ENCODE assay signal across 17 cellular contexts in the genomic region with DNA sequence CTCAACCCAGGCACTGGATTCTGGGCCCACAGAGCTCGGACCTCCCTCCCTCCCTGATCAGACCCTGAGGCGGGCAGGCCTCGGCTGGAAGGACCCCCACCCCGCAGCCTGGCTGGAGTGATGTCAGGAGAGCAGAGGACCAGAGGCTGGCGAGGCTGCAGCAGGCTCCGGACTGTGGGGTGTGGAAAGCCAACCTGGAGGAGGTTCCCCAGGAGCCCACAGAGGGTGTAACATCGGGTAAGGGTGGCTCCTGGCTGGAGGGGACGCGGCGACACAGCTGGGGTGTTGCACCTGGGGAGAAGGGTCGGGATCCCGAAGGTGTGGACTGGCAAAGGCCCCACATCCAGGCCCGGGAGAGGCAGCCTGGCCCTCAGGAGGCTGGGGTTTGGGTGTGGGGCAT.
"Had no signal": no experiment of that assay in that cellular context is flagged by ENCODE, and none has a peak within 500 bp of the region (broad histone marks: within the 10 kb centered on the region; RNA-seq: fewer than 3 reads in every experiment).

No MANE protein-coding gene starts in this region.

- H3K27ac ChIP-seq: body of pancreas, pancreas had no signal

- H3K27ac Mint-ChIP-seq: activated CD4-positive, alpha-beta memory T cell treated with anti-CD3 and anti-CD28 coated beads for 36 hours; activated naive CD4-positive, alpha-beta T cell treated with anti-CD3 and anti-CD28 coated beads for 36 hours; T-helper 2 cell treated with Interferon-gamma antibody and Interleukin-4, amounts not matched to agents 5 μg/mL and 100 μg/mL, for 36 hours had no signal

- H3K36me3 Mint-ChIP-seq: activated CD4-positive, alpha-beta memory T cell treated with anti-CD3 and anti-CD28 coated beads for 36 hours; naive B cell had no signal

- H3K9me3 ChIP-seq: body of pancreas, pancreas had no signal

- H3K4me3 ChIP-seq: body of pancreas, pancreas had no signal

- FAIRE-seq: colon, kidney, pancreas, TTC549 had no signal

- H3K27me3 Mint-ChIP-seq: activated CD4-positive, alpha-beta memory T cell treated with anti-CD3 and anti-CD28 coated beads for 36 hours; naive B cell had no signal

- ATAC-seq: body of pancreas, left lobe of liver, pancreas, sciatic nerve had no signal

- H3K27me3 ChIP-seq: body of pancreas, pancreas had no signal

- H3K4me3 Mint-ChIP-seq: activated CD4-positive, alpha-beta memory T cell treated with anti-CD3 and anti-CD28 coated beads for 36 hours; activated naive CD4-positive, alpha-beta T cell treated with anti-CD3 and anti-CD28 coated beads for 36 hours; naive B cell; T-helper 2 cell treated with Interferon-gamma antibody and Interleukin-4, amounts not matched to agents 5 μg/mL and 100 μg/mL, for 36 hours had no signal

- DNase-seq: activated CD4-positive, alpha-beta memory T cell treated with anti-CD3 and anti-CD28 coated beads for 36 hours; activated naive CD4-positive, alpha-beta T cell treated with anti-CD3 and anti-CD28 coated beads for 36 hours; activated T-cell treated with anti-CD3 and anti-CD28 coated beads, Interleukin-2, amount 50 U/mL, for 1 hour; body of pancreas; central memory CD4-positive, alpha-beta T cell; foreskin melanocyte; head of caudate nucleus; kidney; naive B cell; pancreas; stimulated activated CD4-positive, alpha-beta T cell treated with anti-CD3 and anti-CD28 coated beads, Interleukin-4, amount 100 ng/mL, for 4 hours; stimulated activated naive CD4-positive, alpha-beta T cell had no signal

- H3K9me3 Mint-ChIP-seq: activated CD4-positive, alpha-beta memory T cell treated with anti-CD3 and anti-CD28 coated beads for 36 hours; activated naive CD4-positive, alpha-beta T cell treated with anti-CD3 and anti-CD28 coated beads for 36 hours; naive B cell; T-helper 2 cell treated with Interferon-gamma antibody and Interleukin-4, amounts not matched to agents 5 μg/mL and 100 μg/mL, for 36 hours had no signal
